In the genomic region with DNA sequence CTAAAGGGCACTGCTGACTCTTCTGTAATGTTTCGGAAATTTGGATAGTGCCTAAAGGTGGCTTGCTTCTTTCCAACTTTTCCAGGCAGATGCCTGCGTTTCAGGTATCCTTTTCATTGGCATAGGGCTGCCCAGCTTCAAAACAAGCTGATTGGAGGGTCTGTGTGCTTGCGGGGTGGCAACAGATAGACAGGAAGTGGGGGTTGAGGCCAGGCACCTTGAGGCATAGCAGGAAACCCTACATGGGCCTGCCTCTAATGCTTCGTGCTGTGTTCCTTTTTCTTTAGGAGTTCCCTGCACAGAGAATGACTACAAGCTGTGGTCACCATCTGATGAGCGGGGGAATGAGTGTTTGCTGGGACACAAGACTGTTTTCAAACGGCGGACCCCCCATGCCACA, we compare ENCODE assay signal across 21 cellular contexts.
A peak's percentile ranks its signal among the peaks of the same experiment; 100 is the strongest.
DNase-seq lines count a peak whose midpoint lies in the region; ATAC-seq and TF ChIP-seq lines count a peak whose summit lies in the region.
"Had no signal": no experiment of that assay in that cellular context is flagged by ENCODE, and none has a peak within 500 bp of the region (broad histone marks: within the 10 kb centered on the region; RNA-seq: fewer than 3 reads in every experiment).

No MANE protein-coding gene starts in this region.

- H3K9me3 ChIP-seq in effector memory CD4-positive, alpha-beta T cell (ENCODE audit: control insufficient read depth, low read length) = no peaks in the 10 kb centered on the region
- H3K9me3 ChIP-seq: colonic mucosa, MG63 had no signal

- H3K9me3 Mint-ChIP-seq in activated CD4-positive, alpha-beta T cell treated with anti-CD3 and anti-CD28 coated beads, Interleukin-2, amount 10 ng/mL, durations not matched to agents 24 days and 14 days = no peaks in the 10 kb centered on the region
- H3K9me3 Mint-ChIP-seq in GM23338 = no peaks in the 10 kb centered on the region
- no peaks in the 10 kb centered on the region for H3K9me3 Mint-ChIP-seq in activated T-cell treated with anti-CD3 and anti-CD28 coated beads, Interleukin-2, amount 50 U/mL, for 72 hours
- no peaks in the 10 kb centered on the region for H3K9me3 Mint-ChIP-seq in naive thymus-derived CD8-positive, alpha-beta T cell
- H3K9me3 Mint-ChIP-seq: activated B cell treated with CpG ODN at 0.5 μM for 24 hours, nephron progenitor cell had no signal

- peaks cover 17% of the 10 kb centered on the region for H3K36me3 ChIP-seq in GM23338 (ENCODE audit: insufficient read depth)
- peaks cover 66% of the 10 kb centered on the region for H3K36me3 ChIP-seq in effector memory CD4-positive, alpha-beta T cell (ENCODE audit: control insufficient read depth, insufficient read depth, low read length)
- H3K36me3 ChIP-seq: colonic mucosa, MG63 had no signal

- no peaks in the 10 kb centered on the region for H3K4me1 ChIP-seq in GM23338 (ENCODE audit: insufficient read depth)
- peaks cover 11% of the 10 kb centered on the region for H3K4me1 ChIP-seq in effector memory CD4-positive, alpha-beta T cell (ENCODE audit: control insufficient read depth, insufficient read depth, low read length, poor library complexity, severe bottlenecking)
- H3K4me1 ChIP-seq: colonic mucosa had no signal

- H3K4me1 Mint-ChIP-seq in activated CD4-positive, alpha-beta T cell treated with anti-CD3 and anti-CD28 coated beads, Interleukin-2, amount 10 ng/mL, durations not matched to agents 24 days and 14 days = peaks cover 26% of the 10 kb centered on the region
- H3K4me1 Mint-ChIP-seq in GM23338 = peaks cover 10% of the 10 kb centered on the region; the same call in 2 of the 3 replicates
- peaks cover 48% of the 10 kb centered on the region for H3K4me1 Mint-ChIP-seq in activated T-cell treated with anti-CD3 and anti-CD28 coated beads, Interleukin-2, amount 50 U/mL, for 72 hours (ENCODE audit: low read depth)
- H3K4me1 Mint-ChIP-seq in naive thymus-derived CD8-positive, alpha-beta T cell = peaks cover 32 to 64% (median 50%) of the 10 kb centered on the region in 4 donors
- H3K4me1 Mint-ChIP-seq: nephron progenitor cell had no signal

- POLR2A ChIA-PET in naive thymus-derived CD8-positive, alpha-beta T cell (lab: Charles Lee) = interaction anchor here (1.3 to 1.7 kb wide), 2 partner anchors 10 to 92 kb away, joined by 3 read pairs; a partner anchor contains a TSS

- H3K4me2 ChIP-seq in GM23338 = no peak overlapping the region
- H3K4me2 ChIP-seq: hepatocyte had no signal

- H4K20me1 ChIP-seq in GM23338 (replicated peaks; ENCODE audit: insufficient read depth) = no peaks in the 10 kb centered on the region

- H3K9me2 ChIP-seq in GM23338 (ENCODE audit: insufficient read depth) = no peaks in the 10 kb centered on the region

- H2AFZ ChIP-seq in GM23338 = no peak overlapping the region
- H2AFZ ChIP-seq: hepatocyte had no signal

- no peaks in the 10 kb centered on the region; the same call in 1 of the 2 replicates for H3K79me2 ChIP-seq in GM23338 (replicated peaks; ENCODE audit: insufficient read depth)
- H3K79me2 ChIP-seq: hepatocyte had no signal

- H3K27ac ChIP-seq in GM23338 (ENCODE audit: low read depth) = peak overlapping the region; percentile 19; the same call in 1 of the 2 replicates
- no peak overlapping the region for H3K27ac ChIP-seq in effector memory CD4-positive, alpha-beta T cell (ENCODE audit: insufficient read depth, low read length, poor library complexity, severe bottlenecking)
- H3K27ac ChIP-seq: colonic mucosa, hepatocyte, skin epidermis had no signal

- no peak overlapping the region for H3K4me3 ChIP-seq in GM23338
- H3K4me3 ChIP-seq in effector memory CD4-positive, alpha-beta T cell (ENCODE audit: insufficient read depth, low read depth, low read length, poor library complexity, severe bottlenecking) = no peak overlapping the region
- H3K4me3 ChIP-seq: colonic mucosa, hepatocyte, MG63, skin epidermis had no signal

- peaks cover 73% of the 10 kb centered on the region for H3K36me3 Mint-ChIP-seq in activated CD4-positive, alpha-beta T cell treated with anti-CD3 and anti-CD28 coated beads, Interleukin-2, amount 10 ng/mL, durations not matched to agents 24 days and 14 days (ENCODE audit: low read depth)
- H3K36me3 Mint-ChIP-seq in GM23338 (ENCODE audit: low read depth) = peaks cover 44% of the 10 kb centered on the region
- H3K36me3 Mint-ChIP-seq in activated T-cell treated with anti-CD3 and anti-CD28 coated beads, Interleukin-2, amount 50 U/mL, for 72 hours (ENCODE audit: insufficient read depth in 2 of 2) = peaks cover 13 to 24% of the 10 kb centered on the region in 2 donors
- peaks cover 16 to 96% (median 47%) of the 10 kb centered on the region in 3 donors for H3K36me3 Mint-ChIP-seq in naive thymus-derived CD8-positive, alpha-beta T cell

- intact Hi-C loops in activated CD4-positive, alpha-beta T cell treated with anti-CD3 and anti-CD28 coated beads, Interleukin-2, amount 10 ng/mL, durations not matched to agents 24 days and 14 days (cut with micrococcal nuclease) = loop anchor here (5.0 kb wide), 1 partner anchor 37 kb away; no protein-coding TSS in a partner anchor

- H3F3A ChIP-seq in GM23338 (replicated peaks; ENCODE audit: low read depth) = no peaks in the 10 kb centered on the region

- TF ChIP-seq CTCF in GM23338 (conservative IDR thresholded peaks at IDR 0.05; ENCODE audit: low read depth in 2 of 2) = no peak

- H3K4me3 Mint-ChIP-seq in activated CD4-positive, alpha-beta T cell treated with anti-CD3 and anti-CD28 coated beads, Interleukin-2, amount 10 ng/mL, durations not matched to agents 24 days and 14 days = no peak overlapping the region
- no peak overlapping the region for H3K4me3 Mint-ChIP-seq in GM23338
- peak overlapping the region; percentile 4 to 25 for H3K4me3 Mint-ChIP-seq in activated T-cell treated with anti-CD3 and anti-CD28 coated beads, Interleukin-2, amount 50 U/mL, for 72 hours
- H3K4me3 Mint-ChIP-seq in naive thymus-derived CD8-positive, alpha-beta T cell = peak overlapping the region; percentile 23 to 74 (median 56)
- H3K4me3 Mint-ChIP-seq: activated B cell treated with CpG ODN at 0.5 μM for 24 hours, nephron progenitor cell had no signal

- H3K27me3 ChIP-seq in GM23338 (ENCODE audit: insufficient read depth) = no peaks in the 10 kb centered on the region
- H3K27me3 ChIP-seq in effector memory CD4-positive, alpha-beta T cell (replicated peaks; ENCODE audit: control insufficient read depth, insufficient read depth, low read length, poor library complexity, severe bottlenecking) = no peaks in the 10 kb centered on the region
- H3K27me3 ChIP-seq: colonic mucosa, hepatocyte, MG63 had no signal

- no peaks in the 10 kb centered on the region for H3K27me3 Mint-ChIP-seq in activated CD4-positive, alpha-beta T cell treated with anti-CD3 and anti-CD28 coated beads, Interleukin-2, amount 10 ng/mL, durations not matched to agents 24 days and 14 days
- H3K27me3 Mint-ChIP-seq in GM23338 (ENCODE audit: insufficient read depth, low read depth, poor library complexity) = no peaks in the 10 kb centered on the region
- no peaks in the 10 kb centered on the region for H3K27me3 Mint-ChIP-seq in activated T-cell treated with anti-CD3 and anti-CD28 coated beads, Interleukin-2, amount 50 U/mL, for 72 hours (ENCODE audit: low read depth)
- no peaks in the 10 kb centered on the region for H3K27me3 Mint-ChIP-seq in naive thymus-derived CD8-positive, alpha-beta T cell
- H3K27me3 Mint-ChIP-seq: activated B cell treated with CpG ODN at 0.5 μM for 24 hours, progenitor cell of endocrine pancreas had no signal

- peak overlapping the region; percentile 9 for H3K27ac Mint-ChIP-seq in activated CD4-positive, alpha-beta T cell treated with anti-CD3 and anti-CD28 coated beads, Interleukin-2, amount 10 ng/mL, durations not matched to agents 24 days and 14 days
- no peak overlapping the region for H3K27ac Mint-ChIP-seq in GM23338
- H3K27ac Mint-ChIP-seq in activated T-cell treated with anti-CD3 and anti-CD28 coated beads, Interleukin-2, amount 50 U/mL, for 72 hours = peak overlapping the region; percentile 75
- peak overlapping the region; percentile 69 to 89 (median 85) for H3K27ac Mint-ChIP-seq in naive thymus-derived CD8-positive, alpha-beta T cell
- H3K27ac Mint-ChIP-seq: activated B cell treated with CpG ODN at 0.5 μM for 24 hours, nephron progenitor cell, progenitor cell of endocrine pancreas had no signal

- ATAC-seq in GM23338 (no peak), HG02798 (IDR thresholded peaks at IDR 0.05; ENCODE audit: poor library complexity, unreplicated experiment) (no peak)
- ATAC-seq in activated T-cell treated with anti-CD3 and anti-CD28 coated beads, Interleukin-2, amount 50 U/mL, for 72 hours (replicated peaks in 1 of 2) = peak; percentile 37 to 75
- peak; percentile 84 to 94 for ATAC-seq in naive thymus-derived CD8-positive, alpha-beta T cell
- ATAC-seq: PC-3 had no signal

- peak; percentile 62 for DNase-seq in activated CD4-positive, alpha-beta T cell treated with anti-CD3 and anti-CD28 coated beads, Interleukin-2, amount 10 ng/mL, durations not matched to agents 24 days and 14 days
- no peak for DNase-seq in activated CD4-positive, alpha-beta T cell treated with anti-CD3 and anti-CD28 coated beads, Interleukin-2, amount 50 U/mL, for 4 hours
- DNase-seq in GM23338 (ENCODE audit: low spot score) = no peak
- peak in 1 of 2 donors; percentile 10 for DNase-seq in activated T-cell treated with anti-CD3 and anti-CD28 coated beads, Interleukin-2, amount 50 U/mL, for 72 hours
- DNase-seq in naive thymus-derived CD8-positive, alpha-beta T cell = peak in 7 of 10 donors; percentile 5 to 50 (median 25)
- no peak for DNase-seq in effector memory CD4-positive, alpha-beta T cell
- no peak for DNase-seq in HuH-7 (ENCODE audit: low spot score)
- DNase-seq: activated B cell treated with CpG ODN at 0.5 μM for 24 hours; colonic mucosa; DMS53; kidney; mesenchymal stem cell; MG63; NCI-H774; nephron progenitor cell; PC-3; stimulated activated CD4-positive, alpha-beta T cell treated with anti-CD3 and anti-CD28 coated beads, Interleukin-4, amount 100 ng/mL, for 4 hours had no signal

TF ChIP-seq in GM23338, 12 proteins besides CTCF, POLR2A, EP300 and RAD21 (continues in another document):
- TF ChIP-seq STAT1 (IDR thresholded peaks at IDR 0.05; ENCODE audit: unreplicated experiment) (no peak), ZNF114 (CRISPR knock-in tag; IDR thresholded peaks at IDR 0.05) (no peak), NANOG (IDR thresholded peaks at IDR 0.05; ENCODE audit: borderline replicate concordance) (no peak), POLR2AphosphoS5 (IDR thresholded peaks at IDR 0.05; ENCODE audit: low read depth) (no peak)
- TF ChIP-seq, protein P1, sequence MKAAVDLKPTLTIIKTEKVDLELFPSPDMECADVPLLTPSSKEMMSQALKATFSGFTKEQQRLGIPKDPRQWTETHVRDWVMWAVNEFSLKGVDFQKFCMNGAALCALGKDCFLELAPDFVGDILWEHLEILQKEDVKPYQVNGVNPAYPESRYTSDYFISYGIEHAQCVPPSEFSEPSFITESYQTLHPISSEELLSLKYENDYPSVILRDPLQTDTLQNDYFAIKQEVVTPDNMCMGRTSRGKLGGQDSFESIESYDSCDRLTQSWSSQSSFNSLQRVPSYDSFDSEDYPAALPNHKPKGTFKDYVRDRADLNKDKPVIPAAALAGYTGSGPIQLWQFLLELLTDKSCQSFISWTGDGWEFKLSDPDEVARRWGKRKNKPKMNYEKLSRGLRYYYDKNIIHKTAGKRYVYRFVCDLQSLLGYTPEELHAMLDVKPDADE (IDR thresholded peaks at IDR 0.05) = no peak

Comparison
In these comparisons a context has a peak if more than half of its experiments do, and no peak if none do; other contexts are left out.
1. DNase-seq: peak in activated CD4-positive, alpha-beta T cell treated with anti-CD3 and anti-CD28 coated beads, Interleukin-2, amount 10 ng/mL, durations not matched to agents 24 days and 14 days (single experiment) and naive thymus-derived CD8-positive, alpha-beta T cell (7 of 10); none in activated CD4-positive, alpha-beta T cell treated with anti-CD3 and anti-CD28 coated beads, Interleukin-2, amount 50 U/mL, for 4 hours (0 of 2), GM23338 (single experiment), effector memory CD4-positive, alpha-beta T cell (0 of 3) and HuH-7 (single experiment).
2. H3K4me3 Mint-ChIP-seq: peak in activated T-cell treated with anti-CD3 and anti-CD28 coated beads, Interleukin-2, amount 50 U/mL, for 72 hours (2 of 2) and naive thymus-derived CD8-positive, alpha-beta T cell (10 of 10); none in activated CD4-positive, alpha-beta T cell treated with anti-CD3 and anti-CD28 coated beads, Interleukin-2, amount 10 ng/mL, durations not matched to agents 24 days and 14 days (single experiment) and GM23338 (single experiment).
3. ATAC-seq: peak in activated T-cell treated with anti-CD3 and anti-CD28 coated beads, Interleukin-2, amount 50 U/mL, for 72 hours (2 of 2) and naive thymus-derived CD8-positive, alpha-beta T cell (2 of 2); none in GM23338 (single experiment) and HG02798 (single experiment).